Comparison of ENCODE assay signal across 16 cellular contexts in the genomic region with DNA sequence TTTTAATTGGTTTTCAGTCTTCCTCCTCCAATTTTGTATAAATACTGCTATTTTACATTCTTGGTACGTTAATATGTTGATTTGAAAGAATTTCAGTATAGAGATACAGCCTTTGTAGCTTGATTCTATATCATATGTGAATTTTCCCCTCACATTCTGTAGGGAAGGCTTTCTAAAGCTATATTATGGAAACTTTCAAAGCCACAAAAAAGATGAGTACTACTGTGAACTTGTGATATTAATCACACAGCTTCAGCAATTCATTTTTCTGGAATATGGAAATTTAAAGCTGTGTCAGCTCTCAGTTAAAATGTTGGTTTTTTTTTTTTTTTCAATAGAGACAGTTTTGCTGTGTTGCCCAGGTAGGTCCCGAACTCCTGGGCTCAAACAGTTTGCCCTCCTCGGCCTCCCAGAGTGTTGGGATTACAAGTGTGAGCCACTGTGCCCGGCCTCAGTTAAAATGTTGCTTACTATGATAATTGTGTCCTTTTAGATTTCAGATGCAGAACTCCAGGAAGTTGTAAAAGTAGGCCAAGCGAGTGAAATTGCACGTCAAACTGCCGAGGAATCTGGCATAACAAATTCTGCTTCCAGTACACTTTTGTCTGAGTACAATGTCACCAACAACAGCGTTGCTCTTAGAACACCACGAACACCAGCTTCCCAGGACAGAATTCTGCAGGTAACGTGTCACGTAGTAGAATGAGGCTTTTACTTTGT. TPM values are rescaled to one million over a fixed set of nuclear protein-coding genes. Genes with fewer than 3 reads are reported as not detected.
A peak's percentile ranks its signal among the peaks of the same experiment; 100 is the strongest.
DNase-seq lines count a peak whose midpoint lies in the region; ATAC-seq and TF ChIP-seq lines count a peak whose summit lies in the region.
"Had no signal": no experiment of that assay in that cellular context is flagged by ENCODE, and none has a peak within 500 bp of the region (broad histone marks: within the 10 kb centered on the region; RNA-seq: fewer than 3 reads in every experiment).

No MANE protein-coding gene starts in this region.

- H3K4me3 Mint-ChIP-seq in activated T-cell treated with anti-CD3 and anti-CD28 coated beads, Interleukin-2, amount 50 U/mL, for 24 hours: peak overlapping the region; percentile 27
- H3K4me3 Mint-ChIP-seq in CD4-positive, alpha-beta memory T cell: peak overlapping the region in 1 of 8 donors; percentile 24
- no peak overlapping the region for H3K4me3 Mint-ChIP-seq in activated T-helper 2 cell treated with anti-CD3 and anti-CD28 coated beads, Interferon-gamma antibody, Interleukin-2, Interleukin-4, amounts not matched to agents 10 μg/mL and 5 μg/mL and 100 μg/mL, durations not matched to agents 14 hours and 24 hours and 36 hours (ENCODE audit: low read depth)

- H3K27me3 ChIP-seq in CD4-positive, alpha-beta memory T cell (ENCODE audit: insufficient read depth, low read length): no peaks in the 10 kb centered on the region
- no peaks in the 10 kb centered on the region for H3K27me3 ChIP-seq in foreskin keratinocyte
- H3K27me3 ChIP-seq: BLaER1 treated with 17β-estradiol and CSF1 and Interleukin-3, amounts not matched to agents 10 nM and 100 nM had no signal

- peaks cover 6% of the 10 kb centered on the region for H3K9me3 Mint-ChIP-seq in activated T-cell treated with anti-CD3 and anti-CD28 coated beads, Interleukin-2, amount 50 U/mL, for 24 hours
- H3K9me3 Mint-ChIP-seq in CD4-positive, alpha-beta memory T cell: peaks cover 0 to 5% (median 0%) of the 10 kb centered on the region in 8 donors
- H3K9me3 Mint-ChIP-seq in activated T-helper 2 cell treated with anti-CD3 and anti-CD28 coated beads, Interferon-gamma antibody, Interleukin-2, Interleukin-4, amounts not matched to agents 10 μg/mL and 5 μg/mL and 100 μg/mL, durations not matched to agents 14 hours and 24 hours and 36 hours: peaks cover 9% of the 10 kb centered on the region

- POLR2A ChIA-PET in CD4-positive, alpha-beta memory T cell (lab: Charles Lee; ENCODE audit: partially characterized antibody): interaction anchor here (1.0 kb wide), 1 partner anchor 21 kb away, joined by 5 read pairs; the partner anchor contains the start of gene CDC5L

- no peaks in the 10 kb centered on the region for H3K4me1 ChIP-seq in CD4-positive, alpha-beta memory T cell (ENCODE audit: insufficient read depth, low read length)
- H3K4me1 ChIP-seq in foreskin keratinocyte: no peaks in the 10 kb centered on the region
- H3K4me1 ChIP-seq: BLaER1 treated with 17β-estradiol and CSF1 and Interleukin-3, amounts not matched to agents 10 nM and 100 nM had no signal

- intact Hi-C loops in CD4-positive, alpha-beta memory T cell (cut with micrococcal nuclease): no loop called here
- intact Hi-C loops in activated T-helper 2 cell treated with anti-CD3 and anti-CD28 coated beads, Interferon-gamma antibody, Interleukin-2, Interleukin-4, amounts not matched to agents 10 μg/mL and 5 μg/mL and 100 μg/mL, durations not matched to agents 14 hours and 24 hours and 36 hours (cut with micrococcal nuclease): no loop called here

- H3K27ac ChIP-seq in CD4-positive, alpha-beta memory T cell (ENCODE audit: low read depth, low read length): no peak overlapping the region
- H3K27ac ChIP-seq in foreskin keratinocyte: no peak overlapping the region
- H3K27ac ChIP-seq: BLaER1 treated with 17β-estradiol and CSF1 and Interleukin-3, amounts not matched to agents 10 nM and 100 nM had no signal

- H3K27ac Mint-ChIP-seq in activated T-cell treated with anti-CD3 and anti-CD28 coated beads, Interleukin-2, amount 50 U/mL, for 24 hours: peak overlapping the region; percentile 82
- H3K27ac Mint-ChIP-seq in CD4-positive, alpha-beta memory T cell: peak overlapping the region in 6 of 7 donors; percentile 8 to 57 (median 40)
- H3K27ac Mint-ChIP-seq in activated T-helper 2 cell treated with anti-CD3 and anti-CD28 coated beads, Interferon-gamma antibody, Interleukin-2, Interleukin-4, amounts not matched to agents 10 μg/mL and 5 μg/mL and 100 μg/mL, durations not matched to agents 14 hours and 24 hours and 36 hours: peak overlapping the region; percentile 44

- H3K9me3 ChIP-seq in CD4-positive, alpha-beta memory T cell (ENCODE audit: control insufficient read depth in 1 of 2, low read length in 2 of 2): no peaks in the 10 kb centered on the region

- peaks cover 93% of the 10 kb centered on the region for H3K36me3 Mint-ChIP-seq in activated T-cell treated with anti-CD3 and anti-CD28 coated beads, Interleukin-2, amount 50 U/mL, for 24 hours (ENCODE audit: low read depth)
- H3K36me3 Mint-ChIP-seq in CD4-positive, alpha-beta memory T cell: peaks cover 81 to 82% of the 10 kb centered on the region in 2 donors
- H3K36me3 Mint-ChIP-seq in activated T-helper 2 cell treated with anti-CD3 and anti-CD28 coated beads, Interferon-gamma antibody, Interleukin-2, Interleukin-4, amounts not matched to agents 10 μg/mL and 5 μg/mL and 100 μg/mL, durations not matched to agents 14 hours and 24 hours and 36 hours (ENCODE audit: low read depth): peaks cover 92% of the 10 kb centered on the region

- H3K36me3 ChIP-seq in CD4-positive, alpha-beta memory T cell (ENCODE audit: insufficient read depth, low read length): peaks cover 52% of the 10 kb centered on the region

- CTCF ChIA-PET in CD4-positive, alpha-beta memory T cell (lab: Charles Lee; ENCODE audit: partially characterized antibody): interaction anchor here (1.4 kb wide), 1 partner anchor 48 kb away, joined by 3 read pairs; no protein-coding TSS in a partner anchor

- H3K27me3 Mint-ChIP-seq in activated T-cell treated with anti-CD3 and anti-CD28 coated beads, Interleukin-2, amount 50 U/mL, for 24 hours: no peaks in the 10 kb centered on the region
- H3K27me3 Mint-ChIP-seq in CD4-positive, alpha-beta memory T cell: no peaks in the 10 kb centered on the region
- no peaks in the 10 kb centered on the region for H3K27me3 Mint-ChIP-seq in activated T-helper 2 cell treated with anti-CD3 and anti-CD28 coated beads, Interferon-gamma antibody, Interleukin-2, Interleukin-4, amounts not matched to agents 10 μg/mL and 5 μg/mL and 100 μg/mL, durations not matched to agents 14 hours and 24 hours and 36 hours (ENCODE audit: low read depth)

- DNase-seq in activated T-cell treated with anti-CD3 and anti-CD28 coated beads, Interleukin-2, amount 50 U/mL, for 24 hours: no peak
- no peak for DNase-seq in activated T-cell treated with anti-CD3 and anti-CD28 coated beads, Interleukin-2, amount 50 U/mL, for 48 hours
- no peak for DNase-seq in CD4-positive, alpha-beta memory T cell
- no peak for DNase-seq in activated T-helper 2 cell treated with anti-CD3 and anti-CD28 coated beads, Interferon-gamma antibody, Interleukin-2, Interleukin-4, amounts not matched to agents 10 μg/mL and 5 μg/mL and 100 μg/mL, durations not matched to agents 14 hours and 24 hours and 36 hours (ENCODE audit: low spot score)
- peak; percentile 6 for DNase-seq in midbrain (lab: John Stamatoyannopoulos, UW)
- DNase-seq in NCI-H2029 treated with DMSO at 0.1 percent for 48 hours (lab: John Stamatoyannopoulos, UW): no peak
- no peak for DNase-seq in foreskin keratinocyte
- DNase-seq: GF-D8, KBM-7, NCI-H1417 treated with DMSO at 0.1 percent for 48 hours, NCI-H1930, NCI-H2171, NCI-H774, RPMI8226 had no signal

- H3K4me1 Mint-ChIP-seq in activated T-cell treated with anti-CD3 and anti-CD28 coated beads, Interleukin-2, amount 50 U/mL, for 24 hours (ENCODE audit: low read depth): peaks cover 46% of the 10 kb centered on the region
- peaks cover 20 to 40% (median 32%) of the 10 kb centered on the region in 4 donors for H3K4me1 Mint-ChIP-seq in CD4-positive, alpha-beta memory T cell
- H3K4me1 Mint-ChIP-seq in activated T-helper 2 cell treated with anti-CD3 and anti-CD28 coated beads, Interferon-gamma antibody, Interleukin-2, Interleukin-4, amounts not matched to agents 10 μg/mL and 5 μg/mL and 100 μg/mL, durations not matched to agents 14 hours and 24 hours and 36 hours (ENCODE audit: low read depth): peaks cover 22% of the 10 kb centered on the region

- H3K4me3 ChIP-seq in CD4-positive, alpha-beta memory T cell (ENCODE audit: low read length in 2 of 2): no peak overlapping the region
- H3K4me3 ChIP-seq: BLaER1 treated with 17β-estradiol and CSF1 and Interleukin-3, amounts not matched to agents 10 nM and 100 nM had no signal

- TF ChIP-seq CTCF in foreskin keratinocyte (conservative IDR thresholded peaks at IDR 0.05): no peak

- ATAC-seq in foreskin keratinocyte (no peak), HG03469 (IDR thresholded peaks at IDR 0.05; ENCODE audit: unreplicated experiment) (no peak)

RNA-seq across cellular contexts. Expression of gene CDC5L, which starts 20.6 kb away (rescaled TPM):
- 10 to 100 TPM; 20.9 to 22.4 TPM for total RNA-seq in CD4-positive, alpha-beta memory T cell
- polyA plus RNA-seq in CD4-positive, alpha-beta memory T cell: 10 to 100 TPM in 1 of 2 donors, 1 to 10 TPM in 1; 9.8 to 17.7 TPM
- total RNA-seq in activated T-helper 2 cell treated with anti-CD3 and anti-CD28 coated beads, Interferon-gamma antibody, Interleukin-2, Interleukin-4, amounts not matched to agents 10 μg/mL and 5 μg/mL and 100 μg/mL, durations not matched to agents 14 hours and 24 hours and 36 hours: 27.7 and 28.1 TPM in 2 replicates
- total RNA-seq in foreskin keratinocyte: 27.9 and 29.7 TPM in 2 replicates
- 9.2 and 11.0 TPM in 2 replicates for polyA plus RNA-seq in foreskin keratinocyte
